1 cellular context compared by ENCODE assay signal in genomic region chr1:8193840-8194406, GRCh38.
TF ChIP-seq lines count a peak whose summit lies in the region.

No MANE protein-coding gene starts in this region.

TF ChIP-seq in H1, 55 proteins besides CTCF, POLR2A, EP300 and RAD21:
- TF ChIP-seq POU5F1 (IDR thresholded peaks at IDR 0.05; ENCODE audit: low read depth, low read length) (no peak), KDM1A (IDR thresholded peaks at IDR 0.05; ENCODE audit: borderline replicate concordance, low read length) (no peak), CBX5 (IDR thresholded peaks at IDR 0.05; ENCODE audit: low read depth, low read length) (no peak), SIRT6 (IDR thresholded peaks at IDR 0.05; ENCODE audit: low read length) (no peak), PHF8 (conservative IDR thresholded peaks at IDR 0.05; ENCODE audit: low read depth, low read length) (no peak), RBBP5 (IDR thresholded peaks at IDR 0.05; ENCODE audit: borderline replicate concordance, low read depth, low read length) (no peak), BRCA1 (IDR thresholded peaks at IDR 0.05; ENCODE audit: low read depth, low read length) (no peak), KDM5A (IDR thresholded peaks at IDR 0.05; ENCODE audit: low read length) (no peak), SIN3A (conservative IDR thresholded peaks at IDR 0.05 in 1 of 2, IDR thresholded peaks at IDR 0.05 in 1 of 2; ENCODE audit: low read depth in 1 of 2, low read length in 2 of 2) (no peak), GTF2F1 (IDR thresholded peaks at IDR 0.05; ENCODE audit: borderline replicate concordance, low read depth, low read length) (no peak), EGR1 (IDR thresholded peaks at IDR 0.05; ENCODE audit: borderline replicate concordance, low read depth, low read length) (no peak), JUN (IDR thresholded peaks at IDR 0.05; ENCODE audit: low read depth, low read length) (no peak), BACH1 (IDR thresholded peaks at IDR 0.05; ENCODE audit: low read length) (no peak), TBP (IDR thresholded peaks at IDR 0.05; ENCODE audit: low read depth, low read length) (no peak), SP4 (IDR thresholded peaks at IDR 0.05; ENCODE audit: low read length) (no peak), SRF (IDR thresholded peaks at IDR 0.05; ENCODE audit: low read depth, low read length) (no peak)
